10 cellular contexts compared by ENCODE assay signal in the genomic region with DNA sequence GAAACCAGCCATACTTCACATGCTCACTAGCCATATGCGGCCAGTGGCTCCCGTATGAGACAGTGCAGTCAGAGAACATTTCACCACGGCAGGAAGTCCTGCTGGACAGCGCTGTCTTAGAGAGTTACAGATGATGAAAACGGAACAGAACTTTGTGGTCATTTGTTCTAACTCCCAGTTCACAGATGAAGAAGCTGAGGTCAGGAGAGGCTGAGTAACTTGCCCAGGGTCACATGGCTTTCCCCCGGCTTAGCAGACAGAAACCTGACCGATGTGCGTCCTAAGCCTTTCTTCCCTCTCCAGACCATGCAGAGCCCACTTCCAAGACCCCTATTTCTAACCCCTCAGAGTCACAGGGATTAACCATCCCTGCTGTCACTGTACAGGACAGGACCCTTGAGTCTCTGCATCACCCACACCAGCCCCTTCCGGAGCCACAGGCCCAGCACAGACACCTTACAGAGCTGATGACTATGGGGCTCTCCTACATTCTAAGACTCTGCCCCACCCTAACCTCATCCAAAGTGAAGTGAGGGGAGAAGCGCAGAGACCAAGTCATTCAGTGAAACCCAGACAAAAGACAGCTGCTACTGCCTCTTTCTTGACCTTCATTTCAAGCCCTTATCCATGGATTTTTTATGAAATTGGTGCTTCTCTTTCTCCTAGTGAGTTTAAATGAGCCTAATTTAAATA.
DNase-seq lines count a peak whose midpoint lies in the region; ATAC-seq and TF ChIP-seq lines count a peak whose summit lies in the region.
"Had no signal": no experiment of that assay in that cellular context is flagged by ENCODE, and none has a peak within 500 bp of the region (broad histone marks: within the 10 kb centered on the region; RNA-seq: fewer than 3 reads in every experiment).

No MANE protein-coding gene starts in this region.

- no peak overlapping the region for H3K9ac ChIP-seq in neural progenitor cell

- H3K9me3 ChIP-seq in neural progenitor cell (ENCODE audit: low read depth), result no peaks in the 10 kb centered on the region

- no peaks in the 10 kb centered on the region for H3K79me2 ChIP-seq in neural progenitor cell (ENCODE audit: low read depth)

- H3F3A ChIP-seq in neural progenitor cell (ENCODE audit: low read depth), result no peaks in the 10 kb centered on the region

- H3K27ac ChIP-seq in neural progenitor cell, result no peak overlapping the region

- POLR2A ChIA-PET in MCF 10A (lab: Yijun Ruan, JAX), result no interaction called here

- H3K4me1 Mint-ChIP-seq in activated naive CD4-positive, alpha-beta T cell treated with anti-CD3 and anti-CD28 coated beads for 36 hours (ENCODE audit: low read depth), result peaks cover 26% of the 10 kb centered on the region
- peaks cover 8% of the 10 kb centered on the region for H3K4me1 Mint-ChIP-seq in activated naive CD4-positive, alpha-beta T cell treated with anti-CD3 and anti-CD28 coated beads, Interleukin-2, amount 10 ng/mL, durations not matched to agents 7 days and 5 days
- H3K4me1 Mint-ChIP-seq in stimulated activated naive CD8-positive, alpha-beta T cell treated with anti-CD3 and anti-CD28 coated beads, Interleukin-15, amount 100 ng/mL, for 72 hours, result peaks cover 65% of the 10 kb centered on the region
- H3K4me1 Mint-ChIP-seq in MCF 10A (ENCODE audit: insufficient read depth, unreplicated experiment) (no peaks in the 10 kb centered on the region), neural progenitor cell (peaks cover 8% of the 10 kb centered on the region)

- no peaks in the 10 kb centered on the region for H4K20me1 ChIP-seq in neural progenitor cell (ENCODE audit: low read depth)

- H3K4me3 Mint-ChIP-seq in activated naive CD4-positive, alpha-beta T cell treated with anti-CD3 and anti-CD28 coated beads for 36 hours, result no peak overlapping the region
- H3K4me3 Mint-ChIP-seq in activated naive CD4-positive, alpha-beta T cell treated with anti-CD3 and anti-CD28 coated beads, Interleukin-2, amount 10 ng/mL, durations not matched to agents 7 days and 5 days, result no peak overlapping the region
- H3K4me3 Mint-ChIP-seq in stimulated activated naive CD8-positive, alpha-beta T cell treated with anti-CD3 and anti-CD28 coated beads, Interleukin-15, amount 100 ng/mL, for 72 hours, result peak overlapping the region; percentile 73 to 77
- no peak overlapping the region for H3K4me3 Mint-ChIP-seq in MCF 10A (ENCODE audit: unreplicated experiment)
- no peak overlapping the region for H3K4me3 Mint-ChIP-seq in neural progenitor cell
- H3K4me3 Mint-ChIP-seq: activated naive CD8-positive, alpha-beta T cell; HFFc6 had no signal

- H3K27ac Mint-ChIP-seq in activated naive CD4-positive, alpha-beta T cell treated with anti-CD3 and anti-CD28 coated beads for 36 hours, result peak overlapping the region; percentile 74
- no peak overlapping the region for H3K27ac Mint-ChIP-seq in activated naive CD4-positive, alpha-beta T cell treated with anti-CD3 and anti-CD28 coated beads, Interleukin-2, amount 10 ng/mL, durations not matched to agents 7 days and 5 days
- peak overlapping the region; percentile 83 to 96 for H3K27ac Mint-ChIP-seq in stimulated activated naive CD8-positive, alpha-beta T cell treated with anti-CD3 and anti-CD28 coated beads, Interleukin-15, amount 100 ng/mL, for 72 hours
- H3K27ac Mint-ChIP-seq in MCF 10A (ENCODE audit: low read depth, unreplicated experiment) (no peak overlapping the region), neural progenitor cell (no peak overlapping the region)
- H3K27ac Mint-ChIP-seq: activated naive CD8-positive, alpha-beta T cell; HFFc6 had no signal

- H3K4me2 ChIP-seq in neural progenitor cell, result no peak overlapping the region

- CTCF ChIA-PET in activated naive CD4-positive, alpha-beta T cell treated with anti-CD3 and anti-CD28 coated beads for 36 hours (lab: Charles Lee), result interaction anchor here (1.0 to 2.5 kb wide), 7 partner anchors 10 to 233 kb away, joined by 3 to 12 read pairs (median 6); no protein-coding TSS in a partner anchor
- CTCF ChIA-PET in activated naive CD4-positive, alpha-beta T cell treated with anti-CD3 and anti-CD28 coated beads, Interleukin-2, amount 10 ng/mL, durations not matched to agents 7 days and 5 days (lab: Charles Lee), result interaction anchor here (0.6 to 3.5 kb wide), 11 partner anchors 9 to 230 kb away, joined by 3 to 19 read pairs (median 3); no protein-coding TSS in a partner anchor
- CTCF ChIA-PET in MCF 10A (lab: Yijun Ruan, JAX), result interaction anchor here (1.1 to 2.3 kb wide), 6 partner anchors 8 to 58 kb away, joined by 3 to 15 read pairs (median 4); no protein-coding TSS in a partner anchor

- ATAC-seq in HG02884 (IDR thresholded peaks at IDR 0.05; ENCODE audit: unreplicated experiment) (peak; percentile 49), Right ventricle myocardium superior (ENCODE audit: poor library complexity) (no peak)
- ATAC-seq in stimulated activated naive CD8-positive, alpha-beta T cell treated with anti-CD3 and anti-CD28 coated beads, Interleukin-15, amount 100 ng/mL, for 72 hours, result peak; percentile 85

- no peaks in the 10 kb centered on the region for H3K36me3 Mint-ChIP-seq in activated naive CD4-positive, alpha-beta T cell treated with anti-CD3 and anti-CD28 coated beads for 36 hours (ENCODE audit: low read depth)
- H3K36me3 Mint-ChIP-seq in activated naive CD4-positive, alpha-beta T cell treated with anti-CD3 and anti-CD28 coated beads, Interleukin-2, amount 10 ng/mL, durations not matched to agents 7 days and 5 days, result no peaks in the 10 kb centered on the region
- peaks cover 57% of the 10 kb centered on the region for H3K36me3 Mint-ChIP-seq in MCF 10A (ENCODE audit: insufficient read depth, unreplicated experiment)
- H3K36me3 Mint-ChIP-seq in neural progenitor cell, result no peaks in the 10 kb centered on the region
- H3K36me3 Mint-ChIP-seq: activated naive CD8-positive, alpha-beta T cell had no signal

- no peak overlapping the region for H3K4me3 ChIP-seq in neural progenitor cell

- H2AFZ ChIP-seq in neural progenitor cell (replicated peaks), result no peak overlapping the region

- no peaks in the 10 kb centered on the region for H3K27me3 ChIP-seq in neural progenitor cell

- H3K27me3 Mint-ChIP-seq in activated naive CD4-positive, alpha-beta T cell treated with anti-CD3 and anti-CD28 coated beads for 36 hours (ENCODE audit: low read depth), result peaks cover 22% of the 10 kb centered on the region
- H3K27me3 Mint-ChIP-seq in activated naive CD4-positive, alpha-beta T cell treated with anti-CD3 and anti-CD28 coated beads, Interleukin-2, amount 10 ng/mL, durations not matched to agents 7 days and 5 days, result peaks cover 30% of the 10 kb centered on the region
- peaks cover 29% of the 10 kb centered on the region for H3K27me3 Mint-ChIP-seq in stimulated activated naive CD8-positive, alpha-beta T cell treated with anti-CD3 and anti-CD28 coated beads, Interleukin-15, amount 100 ng/mL, for 72 hours
- H3K27me3 Mint-ChIP-seq in MCF 10A (ENCODE audit: insufficient read depth, unreplicated experiment) (no peaks in the 10 kb centered on the region), neural progenitor cell (ENCODE audit: insufficient read depth, low read depth) (peaks cover 8% of the 10 kb centered on the region)

- DNase-seq in activated naive CD4-positive, alpha-beta T cell treated with anti-CD3 and anti-CD28 coated beads for 36 hours, result peak; percentile 35
- no peak for DNase-seq in activated naive CD4-positive, alpha-beta T cell treated with anti-CD3 and anti-CD28 coated beads, Interleukin-2, amount 10 ng/mL, durations not matched to agents 7 days and 5 days
- DNase-seq in NOMO-1 treated with dmso at 0.1 percent for 144 hours (lab: John Stamatoyannopoulos, UW; ENCODE audit: unreplicated experiment) (peak; percentile 43), Right ventricle myocardium superior (no peak), MCF 10A (ENCODE audit: unreplicated experiment) (no peak), neural progenitor cell (ENCODE audit: low spot score) (no peak)
- DNase-seq in stimulated activated naive CD8-positive, alpha-beta T cell treated with anti-CD3 and anti-CD28 coated beads, Interleukin-15, amount 100 ng/mL, for 72 hours, result peak; percentile 39 to 69

- intact Hi-C loops in activated naive CD4-positive, alpha-beta T cell treated with anti-CD3 and anti-CD28 coated beads for 36 hours (cut with micrococcal nuclease), result loop anchor here (1.0 to 10.0 kb wide), 10 partner anchors 10 to 734 kb away; a partner anchor contains a TSS
- intact Hi-C loops in Right ventricle myocardium superior (cut with DNase I) (no loop called here), MCF 10A (cut with micrococcal nuclease) (no loop called here)

- H3K4me1 ChIP-seq in neural progenitor cell, result peaks cover 6% of the 10 kb centered on the region

- no peak for TF ChIP-seq CTCF in MCF 10A (IDR thresholded peaks at IDR 0.05; ENCODE audit: unreplicated experiment)
- no peak for TF ChIP-seq CTCF in neural progenitor cell (IDR thresholded peaks at IDR 0.05)

- no peaks in the 10 kb centered on the region for H3K9me3 Mint-ChIP-seq in activated naive CD4-positive, alpha-beta T cell treated with anti-CD3 and anti-CD28 coated beads for 36 hours
- no peaks in the 10 kb centered on the region for H3K9me3 Mint-ChIP-seq in activated naive CD4-positive, alpha-beta T cell treated with anti-CD3 and anti-CD28 coated beads, Interleukin-2, amount 10 ng/mL, durations not matched to agents 7 days and 5 days
- no peaks in the 10 kb centered on the region for H3K9me3 Mint-ChIP-seq in stimulated activated naive CD8-positive, alpha-beta T cell treated with anti-CD3 and anti-CD28 coated beads, Interleukin-15, amount 100 ng/mL, for 72 hours
- H3K9me3 Mint-ChIP-seq in MCF 10A (ENCODE audit: unreplicated experiment), result no peaks in the 10 kb centered on the region
- H3K9me3 Mint-ChIP-seq in neural progenitor cell, result no peaks in the 10 kb centered on the region
- H3K9me3 Mint-ChIP-seq: HFFc6 had no signal

- no TSS peak for BruUV-seq in MCF 10A (replicated peaks; lab: Mats Ljungman, UMichigan)

- no peaks in the 10 kb centered on the region for H3K36me3 ChIP-seq in neural progenitor cell

Comparison
In these comparisons a context has a peak if more than half of its experiments do, and no peak if none do; other contexts are left out.
1. DNase-seq: peak in activated naive CD4-positive, alpha-beta T cell treated with anti-CD3 and anti-CD28 coated beads for 36 hours (single experiment), NOMO-1 treated with dmso at 0.1 percent for 144 hours (single experiment) and stimulated activated naive CD8-positive, alpha-beta T cell treated with anti-CD3 and anti-CD28 coated beads, Interleukin-15, amount 100 ng/mL, for 72 hours (2 of 2); none in activated naive CD4-positive, alpha-beta T cell treated with anti-CD3 and anti-CD28 coated beads, Interleukin-2, amount 10 ng/mL, durations not matched to agents 7 days and 5 days (single experiment), Right ventricle myocardium superior (single experiment), MCF 10A (single experiment) and neural progenitor cell (single experiment).
2. H3K27ac Mint-ChIP-seq: peak in activated naive CD4-positive, alpha-beta T cell treated with anti-CD3 and anti-CD28 coated beads for 36 hours (single experiment) and stimulated activated naive CD8-positive, alpha-beta T cell treated with anti-CD3 and anti-CD28 coated beads, Interleukin-15, amount 100 ng/mL, for 72 hours (2 of 2); none in activated naive CD4-positive, alpha-beta T cell treated with anti-CD3 and anti-CD28 coated beads, Interleukin-2, amount 10 ng/mL, durations not matched to agents 7 days and 5 days (single experiment), MCF 10A (single experiment) and neural progenitor cell (single experiment).
3. H3K4me3 Mint-ChIP-seq: peak in stimulated activated naive CD8-positive, alpha-beta T cell treated with anti-CD3 and anti-CD28 coated beads, Interleukin-15, amount 100 ng/mL, for 72 hours (2 of 2); none in activated naive CD4-positive, alpha-beta T cell treated with anti-CD3 and anti-CD28 coated beads for 36 hours (single experiment), activated naive CD4-positive, alpha-beta T cell treated with anti-CD3 and anti-CD28 coated beads, Interleukin-2, amount 10 ng/mL, durations not matched to agents 7 days and 5 days (single experiment), MCF 10A (single experiment) and neural progenitor cell (single experiment).